Comparison of ENCODE assay signal across 8 cellular contexts in the genomic region with DNA sequence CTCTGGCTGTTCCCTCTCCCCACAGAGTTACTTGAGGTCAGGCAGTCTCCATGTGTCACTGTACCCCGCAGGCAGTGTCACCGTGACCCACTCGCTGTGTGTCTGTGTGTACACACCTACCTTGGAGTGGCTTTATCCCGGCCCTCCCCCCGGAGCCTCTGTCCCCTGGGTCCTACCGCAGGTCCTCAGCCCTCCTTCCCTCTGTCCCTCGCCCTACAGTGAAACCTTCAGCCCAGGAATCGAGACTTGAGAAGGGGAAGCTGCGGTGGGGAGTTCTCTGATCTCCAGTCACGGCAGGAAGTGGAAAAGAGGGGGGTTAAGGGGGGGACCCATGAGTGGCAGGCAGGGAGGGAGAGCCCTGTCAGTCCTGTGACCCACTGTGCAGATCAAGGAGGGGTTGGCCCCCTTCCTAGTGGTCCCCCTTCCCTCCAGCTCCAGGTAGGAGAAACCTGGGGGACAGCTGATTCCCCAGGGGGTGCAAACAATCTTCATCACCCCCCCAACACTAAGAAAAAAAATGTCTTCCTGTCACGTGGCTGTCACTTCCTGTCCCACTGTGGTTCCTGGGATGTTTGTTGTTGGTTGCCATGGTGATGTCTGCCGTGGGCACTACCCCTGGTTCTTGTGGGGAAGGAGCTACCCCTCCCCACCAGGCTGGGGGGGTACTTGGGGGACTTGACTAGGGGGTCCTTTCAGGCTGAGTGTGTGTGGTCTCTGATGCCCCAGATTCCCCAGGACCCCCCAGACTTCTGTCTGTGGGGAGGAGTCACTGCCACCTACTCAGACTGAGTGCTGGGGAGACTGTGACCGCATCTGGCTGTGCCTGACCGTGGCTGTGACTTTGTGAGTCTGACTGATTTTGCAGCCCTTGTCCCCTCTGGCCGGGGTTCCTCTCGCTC. TPM values are rescaled to one million over a fixed set of nuclear protein-coding genes. Genes with fewer than 3 reads are reported as not detected.
DNase-seq lines count a peak whose midpoint lies in the region; ATAC-seq and TF ChIP-seq lines count a peak whose summit lies in the region.

No MANE protein-coding gene starts in this region.

- H3K9me3 ChIP-seq in CD4-positive, CD25-positive, alpha-beta regulatory T cell (ENCODE audit: control insufficient read depth in 2 of 2, low read length in 2 of 2) = no peaks in the 10 kb centered on the region
- no peaks in the 10 kb centered on the region for H3K9me3 ChIP-seq in mammary epithelial cell (replicated peaks; ENCODE audit: insufficient read depth, low read length)
- H3K9me3 ChIP-seq in left lung = no peaks in the 10 kb centered on the region

- H3K4me1 Mint-ChIP-seq in CD4-positive, CD25-positive, alpha-beta regulatory T cell = peaks cover 0 to 93% (median 59%) of the 10 kb centered on the region in 4 donors

- peak overlapping the region; percentile 83 for H3K4me3 ChIP-seq in CD4-positive, CD25-positive, alpha-beta regulatory T cell (ENCODE audit: low read depth, low read length)
- H3K4me3 ChIP-seq in WI38 (ENCODE audit: low read depth, low read length) = peak overlapping the region; percentile 51
- H3K4me3 ChIP-seq in mammary epithelial cell (replicated peaks in 1 of 3; ENCODE audit: insufficient read depth in 1 of 3, low read depth in 2 of 3, low read length in 3 of 3) = peak overlapping the region in 2 of 3 experiments; percentile 27 to 33
- peak overlapping the region; percentile 22 to 100 for H3K4me3 ChIP-seq in left lung

- no peaks in the 10 kb centered on the region for H3K36me3 Mint-ChIP-seq in CD4-positive, CD25-positive, alpha-beta regulatory T cell

- TF ChIP-seq CTCF in WI38 (IDR thresholded peaks at IDR 0.05; ENCODE audit: low read depth, low read length) (no peak), mammary epithelial cell (conservative IDR thresholded peaks at IDR 0.05 in 1 of 2, IDR thresholded peaks at IDR 0.05 in 1 of 2; ENCODE audit: extremely low read depth in 1 of 2, insufficient read depth in 1 of 2, low read depth in 1 of 2, low read length in 2 of 2) (no peak), left lung (IDR thresholded peaks at IDR 0.05) (no peak)

- no TSS peak for BruUV-seq in mammary epithelial cell (replicated peaks; lab: Mats Ljungman, UMichigan)

- H4K20me1 ChIP-seq in mammary epithelial cell (ENCODE audit: insufficient read depth, low read length) = no peaks in the 10 kb centered on the region

- H3K27me3 Mint-ChIP-seq in CD4-positive, CD25-positive, alpha-beta regulatory T cell = peaks cover 22% of the 10 kb centered on the region

- peak overlapping the region; percentile 94 for H3K4me2 ChIP-seq in mammary epithelial cell (ENCODE audit: insufficient read depth, low read depth, low read length)

- H3K4me3 Mint-ChIP-seq in CD4-positive, CD25-positive, alpha-beta regulatory T cell = peak overlapping the region; percentile 92 to 99 (median 96)

- CTCF ChIA-PET in mammary epithelial cell (lab: Charles Lee; ENCODE audit: low non-redundant PET) = no interaction called here

- dilution Hi-C loops in mammary epithelial cell (cut with HindIII; ENCODE audit: low sequenced_read_pairs) = no loop called here

- peak overlapping the region; percentile 72 for H3K9ac ChIP-seq in mammary epithelial cell (ENCODE audit: insufficient read depth, low read length)

- ATAC-seq in CD4-positive, CD25-positive, alpha-beta regulatory T cell (ENCODE audit: low read depth in 2 of 2) = peak; percentile 38 to 40
- ATAC-seq in GM19438 (IDR thresholded peaks at IDR 0.05; ENCODE audit: low read depth, unreplicated experiment) (peak; percentile 37), left lung (peak; percentile 21)

- H3K79me2 ChIP-seq in mammary epithelial cell (ENCODE audit: insufficient read depth, low read length) = peaks cover 96% of the 10 kb centered on the region

- H3K27me3 ChIP-seq in CD4-positive, CD25-positive, alpha-beta regulatory T cell (ENCODE audit: control insufficient read depth, insufficient read depth, low read length) = no peaks in the 10 kb centered on the region
- H3K27me3 ChIP-seq in mammary epithelial cell (ENCODE audit: insufficient read depth, low read length) (no peaks in the 10 kb centered on the region), left lung (no peaks in the 10 kb centered on the region)

- peak overlapping the region; percentile 99 to 100 (median 100) for H3K27ac Mint-ChIP-seq in CD4-positive, CD25-positive, alpha-beta regulatory T cell

- peaks cover 0 to 7% (median 0%) of the 10 kb centered on the region in 7 donors for H3K9me3 Mint-ChIP-seq in CD4-positive, CD25-positive, alpha-beta regulatory T cell

- peaks cover 94% of the 10 kb centered on the region for H3K4me1 ChIP-seq in CD4-positive, CD25-positive, alpha-beta regulatory T cell (ENCODE audit: control insufficient read depth, insufficient read depth, low read length, poor library complexity, severe bottlenecking)
- H3K4me1 ChIP-seq in mammary epithelial cell (ENCODE audit: insufficient read depth, low read length) (peaks cover 53% of the 10 kb centered on the region), left lung (peaks cover 74 to 94% of the 10 kb centered on the region in 2 donors)

- peak overlapping the region; percentile 18 for H2AFZ ChIP-seq in mammary epithelial cell (ENCODE audit: low read depth, low read length)

- DNase-seq in CD4-positive, CD25-positive, alpha-beta regulatory T cell = peak; percentile 93 to 97 (median 96)
- DNase-seq in KG1 (lab: John Stamatoyannopoulos, UW) (peak; percentile 96), mammary epithelial cell (peak; percentile 68), left lung (peak; percentile 89 to 90), NCI-H524 treated with DMSO at 0.1 percent for 48 hours (lab: John Stamatoyannopoulos, UW) (no peak)
- DNase-seq in stimulated activated CD4-positive, alpha-beta T cell treated with anti-CD3 and anti-CD28 coated beads, Interleukin-4, amount 100 ng/mL, for 24 hours = peak; percentile 84

- in situ Hi-C loops in mammary epithelial cell (cut with MboI; ENCODE audit: low sequenced_read_pairs in 2 of 2) = no loop called here

- 6% methylated on average over 12 of the region's 16 CpGs for WGBS in mammary epithelial cell (ENCODE audit: low coverage, missing lambda C conversion rate)

- no peaks in the 10 kb centered on the region for H3K36me3 ChIP-seq in CD4-positive, CD25-positive, alpha-beta regulatory T cell (ENCODE audit: control insufficient read depth, insufficient read depth, low read length)
- H3K36me3 ChIP-seq in mammary epithelial cell (ENCODE audit: insufficient read depth, low read length) (no peaks in the 10 kb centered on the region), left lung (no peaks in the 10 kb centered on the region)

- intact Hi-C loops in mammary epithelial cell (cut with micrococcal nuclease) (no loop called here), left lung (cut with DNase I) (no loop called here)

- peak overlapping the region; percentile 99 for H3K27ac ChIP-seq in CD4-positive, CD25-positive, alpha-beta regulatory T cell (ENCODE audit: insufficient read depth, low read length, poor library complexity, severe bottlenecking)
- H3K27ac ChIP-seq in mammary epithelial cell (ENCODE audit: insufficient read depth, low read depth, low read length) (peak overlapping the region; percentile 77), left lung (peak overlapping the region; percentile 90 to 100)

RNA-seq across cellular contexts. Expression of a gene that starts 13.7 kb away (rescaled TPM):
- total RNA-seq in CD4-positive, CD25-positive, alpha-beta regulatory T cell = 126 TPM
- 10 to 100 TPM in 3 of 4 donors, 1 to 10 TPM in 1; 7.3 to 14.5 (median 12.6) TPM for polyA plus RNA-seq in CD4-positive, CD25-positive, alpha-beta regulatory T cell
- 10 to 100 TPM; 12.7 to 26.6 TPM for total RNA-seq in mammary epithelial cell
- 6.9 TPM for polyA plus RNA-seq in mammary epithelial cell
- 18.5 TPM for polyA minus RNA-seq in mammary epithelial cell
- total RNA-seq in left lung = 10 to 100 TPM; 54.7 to 62.6 TPM

RNA-seq across cellular contexts. Expression of a gene that starts 35.0 kb away (rescaled TPM):
- 5.7 TPM for total RNA-seq in CD4-positive, CD25-positive, alpha-beta regulatory T cell
- polyA plus RNA-seq in CD4-positive, CD25-positive, alpha-beta regulatory T cell = 1 to 10 TPM in 2 of 4 donors, under 1 TPM in 1, not detected in 1; 0.59 to 1.7 (median 1.1) TPM
- total RNA-seq in mammary epithelial cell = 10 to 100 TPM in 1 of 2 donors, 1 to 10 TPM in 1; 5.2 to 61.8 TPM
- polyA plus RNA-seq in mammary epithelial cell = 53.9 TPM
- 22.7 TPM for polyA minus RNA-seq in mammary epithelial cell
- total RNA-seq in left lung = 10 to 100 TPM; 12.8 to 24.1 TPM

RNA-seq across cellular contexts. Expression of a gene that starts 41.9 kb away (rescaled TPM):
- not detected for total RNA-seq in CD4-positive, CD25-positive, alpha-beta regulatory T cell
- not detected for polyA plus RNA-seq in CD4-positive, CD25-positive, alpha-beta regulatory T cell
- total RNA-seq in mammary epithelial cell (under 1 TPM in 1 of 2 donors, not detected in 1; 0.67 TPM), left lung (1 to 10 TPM; 3.0 to 3.6 TPM)
- polyA plus RNA-seq in mammary epithelial cell = not detected
- 0.57 TPM for polyA minus RNA-seq in mammary epithelial cell

Comparison
In these comparisons a context has a peak if more than half of its experiments do, and no peak if none do; other contexts are left out.
1. H3K4me3 ChIP-seq: peak in every context shown above with its lines; median percentile 83 in CD4-positive, CD25-positive, alpha-beta regulatory T cell; 61 in left lung; 51 in WI38; 30 in mammary epithelial cell.